In the genomic region with DNA sequence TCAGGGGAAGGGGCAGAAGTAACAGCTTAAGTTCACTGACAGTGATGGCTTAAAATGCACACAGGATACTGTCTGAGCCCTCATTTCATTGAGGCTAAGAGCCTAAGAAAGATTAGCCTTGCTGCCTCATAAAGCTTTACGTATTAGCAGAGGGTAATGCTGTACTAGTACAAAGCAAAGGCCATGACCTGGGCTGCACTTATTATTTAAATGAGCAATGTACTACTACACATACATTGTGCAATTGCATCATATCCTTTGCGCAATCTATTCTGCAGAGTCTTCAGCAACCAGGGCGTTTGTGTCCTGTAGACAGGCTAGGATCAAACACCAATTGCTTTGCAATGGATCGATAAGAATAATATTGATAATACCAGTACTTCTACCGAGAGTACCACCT, we compare ENCODE assay signal across 12 cellular contexts.
A peak's percentile ranks its signal among the peaks of the same experiment; 100 is the strongest.
DNase-seq lines count a peak whose midpoint lies in the region; ATAC-seq and TF ChIP-seq lines count a peak whose summit lies in the region.
"Had no signal": no experiment of that assay in that cellular context is flagged by ENCODE, and none has a peak within 500 bp of the region (broad histone marks: within the 10 kb centered on the region; RNA-seq: fewer than 3 reads in every experiment).

No MANE protein-coding gene starts in this region.

- no peak for DNase-seq in natural killer cell treated with Interleukin-12 subunit alpha and Interleukin-12 subunit beta and Interleukin-15 and Interleukin-18, amount 100 ng/mL, for 72 hours (ENCODE audit: low spot score)
- DNase-seq in natural killer cell (no peak), PC-9 (peak in 1 of 2 experiments; percentile 49), caudate nucleus (lab: John Stamatoyannopoulos, UW) (no peak), thyroid gland (no peak)
- DNase-seq in stimulated activated CD4-positive, alpha-beta T cell treated with anti-CD3 and anti-CD28 coated beads, Interleukin-15, amount 100 ng/mL, for 24 hours = no peak
- DNase-seq: activated naive CD8-positive, alpha-beta T cell treated with anti-CD3 and anti-CD28 coated beads for 36 hours; stimulated activated CD4-positive, alpha-beta T cell treated with anti-CD3 and anti-CD28 coated beads, Interleukin-2, amount 100 ng/mL, for 48 hours had no signal

- no peak for TF ChIP-seq POLR2A in thyroid gland (IDR thresholded peaks at IDR 0.05)

- intact Hi-C loops in natural killer cell (cut with micrococcal nuclease) (no loop called here), PC-9 (cut with micrococcal nuclease; ENCODE audit: unreplicated experiment) (loop anchor here (1.0 to 5.0 kb wide), 13 partner anchors 39 to 1651 kb away; no protein-coding TSS in a partner anchor), thyroid gland (cut with DNase I) (no loop called here)

- H4K20me1 ChIP-seq in PC-9 (ENCODE audit: insufficient read depth) = no peaks in the 10 kb centered on the region

- no peaks in the 10 kb centered on the region for H3K9me3 Mint-ChIP-seq in natural killer cell treated with Interleukin-12 subunit alpha and Interleukin-12 subunit beta and Interleukin-15 and Interleukin-18, amount 100 ng/mL, for 72 hours
- H3K9me3 Mint-ChIP-seq in natural killer cell = peaks cover 0 to 2% of the 10 kb centered on the region in 2 donors
- H3K9me3 Mint-ChIP-seq: activated naive CD8-positive, alpha-beta T cell treated with anti-CD3 and anti-CD28 coated beads for 36 hours had no signal

- no peak overlapping the region for H2AFZ ChIP-seq in PC-9

- peak overlapping the region in 1 of 2 donors; percentile 81 for H3K27ac Mint-ChIP-seq in natural killer cell treated with Interleukin-12 subunit alpha and Interleukin-12 subunit beta and Interleukin-15 and Interleukin-18, amount 100 ng/mL, for 72 hours
- H3K27ac Mint-ChIP-seq in natural killer cell = no peak overlapping the region
- H3K27ac Mint-ChIP-seq: activated naive CD8-positive, alpha-beta T cell treated with anti-CD3 and anti-CD28 coated beads for 36 hours had no signal

- TF ChIP-seq CTCF in natural killer cell (IDR thresholded peaks at IDR 0.05) (no peak), PC-9 (conservative IDR thresholded peaks at IDR 0.05) (no peak), thyroid gland (IDR thresholded peaks at IDR 0.05) (no peak)

- peak overlapping the region; percentile 20 for H3K4me2 ChIP-seq in PC-9

- H3K27me3 ChIP-seq in PC-9 (ENCODE audit: insufficient read depth, low read depth) (no peaks in the 10 kb centered on the region), thyroid gland (no peaks in the 10 kb centered on the region)
- H3K27me3 ChIP-seq: pancreas had no signal

- H3K9me2 ChIP-seq in PC-9 (ENCODE audit: insufficient read depth) = no peaks in the 10 kb centered on the region

- CTCF ChIA-PET in PC-9 (lab: Charles Lee) = interaction anchor here (0.7 to 1.4 kb wide), 2 partner anchors 120 to 121 kb away, joined by 3 to 4 read pairs; no protein-coding TSS in a partner anchor

- peak overlapping the region; percentile 20 for H3K4me3 Mint-ChIP-seq in natural killer cell treated with Interleukin-12 subunit alpha and Interleukin-12 subunit beta and Interleukin-15 and Interleukin-18, amount 100 ng/mL, for 72 hours
- H3K4me3 Mint-ChIP-seq in natural killer cell = no peak overlapping the region
- H3K4me3 Mint-ChIP-seq: activated naive CD8-positive, alpha-beta T cell treated with anti-CD3 and anti-CD28 coated beads for 36 hours had no signal

- BruUV-seq in PC-9 (replicated peaks; lab: Mats Ljungman, UMichigan) = no TSS peak

- H3K79me2 ChIP-seq in PC-9 (ENCODE audit: low read depth) = no peaks in the 10 kb centered on the region

- no peaks in the 10 kb centered on the region for H3K27me3 Mint-ChIP-seq in natural killer cell treated with Interleukin-12 subunit alpha and Interleukin-12 subunit beta and Interleukin-15 and Interleukin-18, amount 100 ng/mL, for 72 hours
- peaks cover 0 to 2% of the 10 kb centered on the region in 2 donors for H3K27me3 Mint-ChIP-seq in natural killer cell (ENCODE audit: low read depth in 2 of 2)
- H3K27me3 Mint-ChIP-seq: activated naive CD8-positive, alpha-beta T cell treated with anti-CD3 and anti-CD28 coated beads for 36 hours had no signal

- H3K4me1 Mint-ChIP-seq in natural killer cell treated with Interleukin-12 subunit alpha and Interleukin-12 subunit beta and Interleukin-15 and Interleukin-18, amount 100 ng/mL, for 72 hours (ENCODE audit: low read depth in 2 of 2) = peaks cover 0 to 21% of the 10 kb centered on the region in 2 donors
- no peaks in the 10 kb centered on the region for H3K4me1 Mint-ChIP-seq in natural killer cell

- peaks cover 59% of the 10 kb centered on the region for H3K9me3 ChIP-seq in PC-9 (ENCODE audit: insufficient read depth, low read depth)
- no peaks in the 10 kb centered on the region for H3K9me3 ChIP-seq in thyroid gland
- H3K9me3 ChIP-seq: pancreas had no signal

- peaks cover 36% of the 10 kb centered on the region for H3K4me1 ChIP-seq in PC-9 (replicated peaks; ENCODE audit: insufficient read depth)
- peaks cover 0 to 6% of the 10 kb centered on the region in 2 donors for H3K4me1 ChIP-seq in thyroid gland
- H3K4me1 ChIP-seq: pancreas had no signal

- H3K4me3 ChIP-seq in PC-9 (no peak overlapping the region), thyroid gland (replicated peaks in 1 of 3) (no peak overlapping the region)
- H3K4me3 ChIP-seq: pancreas had no signal

- H3F3A ChIP-seq in PC-9 (ENCODE audit: insufficient read depth, low read depth) = peaks cover 27% of the 10 kb centered on the region

- ATAC-seq in natural killer cell treated with Interleukin-12 subunit alpha and Interleukin-12 subunit beta and Interleukin-15 and Interleukin-18, amount 100 ng/mL, for 72 hours = peak; percentile 61 to 79
- no peak for ATAC-seq in natural killer cell
- peak; percentile 98 for ATAC-seq in esophagus mucosa
- ATAC-seq in GM21423 (IDR thresholded peaks at IDR 0.05; ENCODE audit: unreplicated experiment) = no peak

- H3K27ac ChIP-seq in PC-9 (peak overlapping the region; percentile 89), caudate nucleus (ENCODE audit: low read depth, low read length) (no peak overlapping the region), thyroid gland (no peak overlapping the region)
- H3K27ac ChIP-seq: KMS-11, pancreas had no signal

- POLR2A ChIA-PET in PC-9 (lab: Charles Lee; ENCODE audit: unreplicated experiment) = no interaction called here

- 88 to 93% methylated on average over 5 of the region's 5 CpGs for WGBS in thyroid gland, 2 donors

- H3K36me3 ChIP-seq in PC-9 (ENCODE audit: low read depth) (peaks cover 22% of the 10 kb centered on the region; the same call in 1 of the 2 replicates), thyroid gland (no peaks in the 10 kb centered on the region)
- H3K36me3 ChIP-seq: pancreas had no signal

- H3K36me3 Mint-ChIP-seq in natural killer cell treated with Interleukin-12 subunit alpha and Interleukin-12 subunit beta and Interleukin-15 and Interleukin-18, amount 100 ng/mL, for 72 hours = no peaks in the 10 kb centered on the region
- H3K36me3 Mint-ChIP-seq in natural killer cell = no peaks in the 10 kb centered on the region

Comparison
In these comparisons a context has a peak if more than half of its experiments do, and no peak if none do; other contexts are left out.
1. ATAC-seq: peak in natural killer cell treated with Interleukin-12 subunit alpha and Interleukin-12 subunit beta and Interleukin-15 and Interleukin-18, amount 100 ng/mL, for 72 hours (2 of 2) and esophagus mucosa (single experiment); none in natural killer cell (0 of 3) and GM21423 (single experiment).